ENCODE assay signal across 2 cellular contexts in the genomic region with DNA sequence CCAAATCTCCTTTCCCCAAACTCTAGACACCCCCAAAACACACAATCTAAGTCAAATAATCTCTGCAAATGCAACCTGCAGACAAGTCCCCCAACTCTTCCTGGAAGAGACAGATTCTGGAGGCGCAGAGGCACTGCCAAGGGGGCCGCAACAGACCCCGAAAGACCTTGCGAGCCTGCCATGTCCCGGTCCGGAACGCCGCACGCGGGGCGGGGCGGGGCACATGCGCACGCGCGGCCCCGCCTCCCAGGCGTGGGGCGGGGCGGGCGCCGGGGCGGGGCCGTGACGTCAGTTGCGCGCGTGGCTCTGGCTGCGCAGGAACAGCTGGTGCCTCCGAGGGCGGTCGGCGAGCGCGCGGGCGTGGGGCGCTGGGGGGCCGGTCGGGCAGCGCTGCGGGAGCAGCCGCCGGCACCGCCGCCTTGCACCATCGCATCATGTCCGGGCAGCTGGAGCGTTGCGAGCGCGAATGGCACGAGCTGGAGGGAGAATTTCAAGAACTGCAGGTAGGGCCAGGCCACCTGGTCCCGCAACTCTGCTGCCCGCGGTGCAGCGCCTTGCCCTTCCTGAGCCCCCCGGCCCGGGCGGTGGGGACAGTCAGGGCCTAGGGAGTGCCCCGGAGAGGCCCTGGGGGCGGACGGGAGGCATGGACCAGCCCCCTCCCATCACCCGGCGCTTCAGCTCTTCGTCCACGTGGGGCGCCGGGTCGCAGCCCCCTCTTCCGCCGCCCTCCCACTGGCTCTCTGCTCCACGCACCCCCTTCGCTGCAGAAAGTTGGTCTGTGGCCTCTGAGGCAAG.
TF ChIP-seq lines count a peak whose summit lies in the region.

TSS of gene TMEM120B (plus strand) at position 291 of the 795 bp plus-strand sequence. CDS start at position 435, 144 bp downstream.

TF ChIP-seq in GM12891, 5 proteins besides CTCF, POLR2A, EP300 and RAD21 (continued from another document):
- TF ChIP-seq POLR2AphosphoS5 (IDR thresholded peaks at IDR 0.05; ENCODE audit: low read depth, low read length) (peak; percentile 56; the same call in 1 of the 2 replicates), SPI1 (IDR thresholded peaks at IDR 0.05; ENCODE audit: low read depth, low read length) (no peak)

TF ChIP-seq in GM12878, 131 proteins besides CTCF, POLR2A, EP300 and RAD21 (continues in another document):
- TF ChIP-seq, protein P1, sequence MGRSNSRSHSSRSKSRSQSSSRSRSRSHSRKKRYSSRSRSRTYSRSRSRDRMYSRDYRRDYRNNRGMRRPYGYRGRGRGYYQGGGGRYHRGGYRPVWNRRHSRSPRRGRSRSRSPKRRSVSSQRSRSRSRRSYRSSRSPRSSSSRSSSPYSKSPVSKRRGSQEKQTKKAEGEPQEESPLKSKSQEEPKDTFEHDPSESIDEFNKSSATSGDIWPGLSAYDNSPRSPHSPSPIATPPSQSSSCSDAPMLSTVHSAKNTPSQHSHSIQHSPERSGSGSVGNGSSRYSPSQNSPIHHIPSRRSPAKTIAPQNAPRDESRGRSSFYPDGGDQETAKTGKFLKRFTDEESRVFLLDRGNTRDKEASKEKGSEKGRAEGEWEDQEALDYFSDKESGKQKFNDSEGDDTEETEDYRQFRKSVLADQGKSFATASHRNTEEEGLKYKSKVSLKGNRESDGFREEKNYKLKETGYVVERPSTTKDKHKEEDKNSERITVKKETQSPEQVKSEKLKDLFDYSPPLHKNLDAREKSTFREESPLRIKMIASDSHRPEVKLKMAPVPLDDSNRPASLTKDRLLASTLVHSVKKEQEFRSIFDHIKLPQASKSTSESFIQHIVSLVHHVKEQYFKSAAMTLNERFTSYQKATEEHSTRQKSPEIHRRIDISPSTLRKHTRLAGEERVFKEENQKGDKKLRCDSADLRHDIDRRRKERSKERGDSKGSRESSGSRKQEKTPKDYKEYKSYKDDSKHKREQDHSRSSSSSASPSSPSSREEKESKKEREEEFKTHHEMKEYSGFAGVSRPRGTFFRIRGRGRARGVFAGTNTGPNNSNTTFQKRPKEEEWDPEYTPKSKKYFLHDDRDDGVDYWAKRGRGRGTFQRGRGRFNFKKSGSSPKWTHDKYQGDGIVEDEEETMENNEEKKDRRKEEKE (IDR thresholded peaks at IDR 0.05): no peak
- TF ChIP-seq, protein P2, sequence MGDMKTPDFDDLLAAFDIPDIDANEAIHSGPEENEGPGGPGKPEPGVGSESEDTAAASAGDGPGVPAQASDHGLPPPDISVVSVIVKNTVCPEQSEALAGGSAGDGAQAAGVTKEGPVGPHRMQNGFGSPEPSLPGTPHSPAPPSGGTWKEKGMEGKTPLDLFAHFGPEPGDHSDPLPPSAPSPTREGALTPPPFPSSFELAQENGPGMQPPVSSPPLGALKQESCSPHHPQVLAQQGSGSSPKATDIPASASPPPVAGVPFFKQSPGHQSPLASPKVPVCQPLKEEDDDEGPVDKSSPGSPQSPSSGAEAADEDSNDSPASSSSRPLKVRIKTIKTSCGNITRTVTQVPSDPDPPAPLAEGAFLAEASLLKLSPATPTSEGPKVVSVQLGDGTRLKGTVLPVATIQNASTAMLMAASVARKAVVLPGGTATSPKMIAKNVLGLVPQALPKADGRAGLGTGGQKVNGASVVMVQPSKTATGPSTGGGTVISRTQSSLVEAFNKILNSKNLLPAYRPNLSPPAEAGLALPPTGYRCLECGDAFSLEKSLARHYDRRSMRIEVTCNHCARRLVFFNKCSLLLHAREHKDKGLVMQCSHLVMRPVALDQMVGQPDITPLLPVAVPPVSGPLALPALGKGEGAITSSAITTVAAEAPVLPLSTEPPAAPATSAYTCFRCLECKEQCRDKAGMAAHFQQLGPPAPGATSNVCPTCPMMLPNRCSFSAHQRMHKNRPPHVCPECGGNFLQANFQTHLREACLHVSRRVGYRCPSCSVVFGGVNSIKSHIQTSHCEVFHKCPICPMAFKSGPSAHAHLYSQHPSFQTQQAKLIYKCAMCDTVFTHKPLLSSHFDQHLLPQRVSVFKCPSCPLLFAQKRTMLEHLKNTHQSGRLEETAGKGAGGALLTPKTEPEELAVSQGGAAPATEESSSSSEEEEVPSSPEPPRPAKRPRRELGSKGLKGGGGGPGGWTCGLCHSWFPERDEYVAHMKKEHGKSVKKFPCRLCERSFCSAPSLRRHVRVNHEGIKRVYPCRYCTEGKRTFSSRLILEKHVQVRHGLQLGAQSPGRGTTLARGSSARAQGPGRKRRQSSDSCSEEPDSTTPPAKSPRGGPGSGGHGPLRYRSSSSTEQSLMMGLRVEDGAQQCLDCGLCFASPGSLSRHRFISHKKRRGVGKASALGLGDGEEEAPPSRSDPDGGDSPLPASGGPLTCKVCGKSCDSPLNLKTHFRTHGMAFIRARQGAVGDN (IDR thresholded peaks at IDR 0.05): peak; percentile 58; the same call in 1 of the 2 replicates
- TF ChIP-seq RFX5 (IDR thresholded peaks at IDR 0.05; ENCODE audit: low read depth, low read length) (0 out of 2 replicates have a peak, but pooled peaks have one; percentile 19), BMI1 (IDR thresholded peaks at IDR 0.05; ENCODE audit: borderline replicate concordance) (no peak), GATAD2B (conservative IDR thresholded peaks at IDR 0.05; ENCODE audit: low read depth) (peak; percentile 58; the same call in 1 of the 2 replicates), SMARCA5 (IDR thresholded peaks at IDR 0.05) (peak; percentile 83), EGR1 (IDR thresholded peaks at IDR 0.05; ENCODE audit: borderline replicate concordance in 1 of 2, low read depth in 2 of 2, low read length in 2 of 2) (peak in 1 of 2 experiments; percentile 72; a peak in 1 of 3 replicates), CREB1 (IDR thresholded peaks at IDR 0.05; ENCODE audit: low read depth) (peak; percentile 84; the same call in 1 of the 2 replicates), RB1 (IDR thresholded peaks at IDR 0.05; ENCODE audit: borderline replicate concordance) (0 out of 2 replicates have a peak, but pooled peaks have one; percentile 44), TAF1 (IDR thresholded peaks at IDR 0.05; ENCODE audit: borderline replicate concordance, low read depth, low read length) (peak; percentile 31; the same call in 1 of the 2 replicates), ZNF384 (IDR thresholded peaks at IDR 0.05; ENCODE audit: borderline replicate concordance, low read depth, low read length) (no peak), SP1 (IDR thresholded peaks at IDR 0.05; ENCODE audit: low read depth, low read length) (peak; percentile 8), NR2F1 (conservative IDR thresholded peaks at IDR 0.05) (peak; percentile 29; the same call in 1 of the 2 replicates), TCF7 (IDR thresholded peaks at IDR 0.05; ENCODE audit: borderline replicate concordance) (no peak), PAX5 (IDR thresholded peaks at IDR 0.05; ENCODE audit: borderline replicate concordance, low read depth, low read length) (0 out of 2 replicates have a peak, but pooled peaks have one; percentile 6), YY1 (IDR thresholded peaks at IDR 0.05; ENCODE audit: low read depth, low read length) (peak; percentile 85), EZH2 (IDR thresholded peaks at IDR 0.05; ENCODE audit: borderline replicate concordance, control insufficient read depth, low read depth, low read length) (no peak), LARP7 (IDR thresholded peaks at IDR 0.05) (peak; percentile 81; the same call in 1 of the 2 replicates), TCF3 (IDR thresholded peaks at IDR 0.05; ENCODE audit: borderline replicate concordance, insufficient read depth, low read depth, low read length) (peak; percentile 88), SMC3 (IDR thresholded peaks at IDR 0.05; ENCODE audit: borderline replicate concordance, low read length) (no peak), POU2F2 (IDR thresholded peaks at IDR 0.05; ENCODE audit: borderline replicate concordance, low read depth, low read length) (peak; percentile 93), ZNF207 (IDR thresholded peaks at IDR 0.05; ENCODE audit: borderline replicate concordance) (0 out of 2 replicates have a peak, but pooled peaks have one; percentile 32), SIN3A (IDR thresholded peaks at IDR 0.05; ENCODE audit: low read depth, low read length) (peak; percentile 80; the same call in 1 of the 2 replicates), RELA (IDR thresholded peaks at IDR 0.05; ENCODE audit: borderline replicate concordance, partially characterized antibody) (no peak), FOXM1 (IDR thresholded peaks at IDR 0.05; ENCODE audit: low read depth, low read length) (no peak), SUZ12 (IDR thresholded peaks at IDR 0.05; ENCODE audit: unreplicated experiment) (no peak), SUPT20H (IDR thresholded peaks at IDR 0.05; ENCODE audit: borderline replicate concordance, control insufficient read depth, low read depth, low read length) (no peak), BHLHE40 (IDR thresholded peaks at IDR 0.05; ENCODE audit: borderline replicate concordance in 1 of 2, low read depth in 2 of 2, low read length in 1 of 2) (peak; percentile 22 to 82; a peak in 3 of 4 replicates), CBFB (IDR thresholded peaks at IDR 0.05; ENCODE audit: low read depth) (peak; percentile 45; the same call in 1 of the 2 replicates), SPI1 (IDR thresholded peaks at IDR 0.05; ENCODE audit: borderline replicate concordance, insufficient read depth, low read depth, low read length) (no peak), TCF12 (IDR thresholded peaks at IDR 0.05; ENCODE audit: low read depth, low read length) (peak; percentile 84), NR2C1 (IDR thresholded peaks at IDR 0.05) (no peak), CREM (IDR thresholded peaks at IDR 0.05; ENCODE audit: low read depth) (peak; percentile 68; the same call in 1 of the 2 replicates), CEBPB (IDR thresholded peaks at IDR 0.05; ENCODE audit: borderline replicate concordance in 1 of 2, low read depth in 2 of 2, low read length in 2 of 2) (no peak), NFXL1 (IDR thresholded peaks at IDR 0.05; ENCODE audit: borderline replicate concordance) (no peak), IKZF1 (conservative IDR thresholded peaks at IDR 0.05) (peak; percentile 67), DPF2 (IDR thresholded peaks at IDR 0.05) (peak; percentile 82)
- TF ChIP-seq, protein P3, sequence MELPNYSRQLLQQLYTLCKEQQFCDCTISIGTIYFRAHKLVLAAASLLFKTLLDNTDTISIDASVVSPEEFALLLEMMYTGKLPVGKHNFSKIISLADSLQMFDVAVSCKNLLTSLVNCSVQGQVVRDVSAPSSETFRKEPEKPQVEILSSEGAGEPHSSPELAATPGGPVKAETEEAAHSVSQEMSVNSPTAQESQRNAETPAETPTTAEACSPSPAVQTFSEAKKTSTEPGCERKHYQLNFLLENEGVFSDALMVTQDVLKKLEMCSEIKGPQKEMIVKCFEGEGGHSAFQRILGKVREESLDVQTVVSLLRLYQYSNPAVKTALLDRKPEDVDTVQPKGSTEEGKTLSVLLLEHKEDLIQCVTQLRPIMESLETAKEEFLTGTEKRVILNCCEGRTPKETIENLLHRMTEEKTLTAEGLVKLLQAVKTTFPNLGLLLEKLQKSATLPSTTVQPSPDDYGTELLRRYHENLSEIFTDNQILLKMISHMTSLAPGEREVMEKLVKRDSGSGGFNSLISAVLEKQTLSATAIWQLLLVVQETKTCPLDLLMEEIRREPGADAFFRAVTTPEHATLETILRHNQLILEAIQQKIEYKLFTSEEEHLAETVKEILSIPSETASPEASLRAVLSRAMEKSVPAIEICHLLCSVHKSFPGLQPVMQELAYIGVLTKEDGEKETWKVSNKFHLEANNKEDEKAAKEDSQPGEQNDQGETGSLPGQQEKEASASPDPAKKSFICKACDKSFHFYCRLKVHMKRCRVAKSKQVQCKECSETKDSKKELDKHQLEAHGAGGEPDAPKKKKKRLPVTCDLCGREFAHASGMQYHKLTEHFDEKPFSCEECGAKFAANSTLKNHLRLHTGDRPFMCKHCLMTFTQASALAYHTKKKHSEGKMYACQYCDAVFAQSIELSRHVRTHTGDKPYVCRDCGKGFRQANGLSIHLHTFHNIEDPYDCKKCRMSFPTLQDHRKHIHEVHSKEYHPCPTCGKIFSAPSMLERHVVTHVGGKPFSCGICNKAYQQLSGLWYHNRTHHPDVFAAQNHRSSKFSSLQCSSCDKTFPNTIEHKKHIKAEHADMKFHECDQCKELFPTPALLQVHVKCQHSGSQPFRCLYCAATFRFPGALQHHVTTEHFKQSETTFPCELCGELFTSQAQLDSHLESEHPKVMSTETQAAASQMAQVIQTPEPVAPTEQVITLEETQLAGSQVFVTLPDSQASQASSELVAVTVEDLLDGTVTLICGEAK (IDR thresholded peaks at IDR 0.05; ENCODE audit: borderline replicate concordance): no peak
- TF ChIP-seq, protein P4, sequence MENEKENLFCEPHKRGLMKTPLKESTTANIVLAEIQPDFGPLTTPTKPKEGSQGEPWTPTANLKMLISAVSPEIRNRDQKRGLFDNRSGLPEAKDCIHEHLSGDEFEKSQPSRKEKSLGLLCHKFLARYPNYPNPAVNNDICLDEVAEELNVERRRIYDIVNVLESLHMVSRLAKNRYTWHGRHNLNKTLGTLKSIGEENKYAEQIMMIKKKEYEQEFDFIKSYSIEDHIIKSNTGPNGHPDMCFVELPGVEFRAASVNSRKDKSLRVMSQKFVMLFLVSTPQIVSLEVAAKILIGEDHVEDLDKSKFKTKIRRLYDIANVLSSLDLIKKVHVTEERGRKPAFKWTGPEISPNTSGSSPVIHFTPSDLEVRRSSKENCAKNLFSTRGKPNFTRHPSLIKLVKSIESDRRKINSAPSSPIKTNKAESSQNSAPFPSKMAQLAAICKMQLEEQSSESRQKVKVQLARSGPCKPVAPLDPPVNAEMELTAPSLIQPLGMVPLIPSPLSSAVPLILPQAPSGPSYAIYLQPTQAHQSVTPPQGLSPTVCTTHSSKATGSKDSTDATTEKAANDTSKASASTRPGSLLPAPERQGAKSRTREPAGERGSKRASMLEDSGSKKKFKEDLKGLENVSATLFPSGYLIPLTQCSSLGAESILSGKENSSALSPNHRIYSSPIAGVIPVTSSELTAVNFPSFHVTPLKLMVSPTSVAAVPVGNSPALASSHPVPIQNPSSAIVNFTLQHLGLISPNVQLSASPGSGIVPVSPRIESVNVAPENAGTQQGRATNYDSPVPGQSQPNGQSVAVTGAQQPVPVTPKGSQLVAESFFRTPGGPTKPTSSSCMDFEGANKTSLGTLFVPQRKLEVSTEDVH (IDR thresholded peaks at IDR 0.05; ENCODE audit: low read depth, partially characterized antibody): no peak
- TF ChIP-seq, protein P5, sequence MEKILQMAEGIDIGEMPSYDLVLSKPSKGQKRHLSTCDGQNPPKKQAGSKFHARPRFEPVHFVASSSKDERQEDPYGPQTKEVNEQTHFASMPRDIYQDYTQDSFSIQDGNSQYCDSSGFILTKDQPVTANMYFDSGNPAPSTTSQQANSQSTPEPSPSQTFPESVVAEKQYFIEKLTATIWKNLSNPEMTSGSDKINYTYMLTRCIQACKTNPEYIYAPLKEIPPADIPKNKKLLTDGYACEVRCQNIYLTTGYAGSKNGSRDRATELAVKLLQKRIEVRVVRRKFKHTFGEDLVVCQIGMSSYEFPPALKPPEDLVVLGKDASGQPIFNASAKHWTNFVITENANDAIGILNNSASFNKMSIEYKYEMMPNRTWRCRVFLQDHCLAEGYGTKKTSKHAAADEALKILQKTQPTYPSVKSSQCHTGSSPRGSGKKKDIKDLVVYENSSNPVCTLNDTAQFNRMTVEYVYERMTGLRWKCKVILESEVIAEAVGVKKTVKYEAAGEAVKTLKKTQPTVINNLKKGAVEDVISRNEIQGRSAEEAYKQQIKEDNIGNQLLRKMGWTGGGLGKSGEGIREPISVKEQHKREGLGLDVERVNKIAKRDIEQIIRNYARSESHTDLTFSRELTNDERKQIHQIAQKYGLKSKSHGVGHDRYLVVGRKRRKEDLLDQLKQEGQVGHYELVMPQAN (conservative IDR thresholded peaks at IDR 0.05): peak; percentile 97
